In genomic region chr6:85756982-85757381, GRCh38 we compare ENCODE assay signal across 8 cellular contexts.
DNase-seq lines count a peak whose midpoint lies in the region; ATAC-seq and TF ChIP-seq lines count a peak whose summit lies in the region.

No MANE protein-coding gene starts in this region.

- TF ChIP-seq CTCF in 22Rv1 (IDR thresholded peaks at IDR 0.05) (peak; percentile 69), GM12864 (IDR thresholded peaks at IDR 0.05; ENCODE audit: low read depth, low read length, missing control alignments) (peak; percentile 17), RWPE1 (conservative IDR thresholded peaks at IDR 0.05; ENCODE audit: low read depth) (peak; percentile 63), foreskin fibroblast (IDR thresholded peaks at IDR 0.05; ENCODE audit: low read depth, low read length) (peak; percentile 19)

- H3K4me3 ChIP-seq in GM12864 (ENCODE audit: low read depth, low read length) = no peak overlapping the region
- no peak overlapping the region for H3K4me3 ChIP-seq in foreskin fibroblast (ENCODE audit: low read depth in 1 of 2, low read length in 2 of 2)

- H3K27ac ChIP-seq in 22Rv1 (no peak overlapping the region), RWPE1 (no peak overlapping the region)

- no peaks in the 10 kb centered on the region for H3K9me3 Mint-ChIP-seq in stimulated activated naive B cell treated with anti-CD40 and anti-IgM and Interleukin-4, amounts not matched to agents 10 μg/mL and 1 μg/mL and 100 μg/mL, for 72 hours

- peaks cover 4 to 10% of the 10 kb centered on the region in 2 donors for H3K27me3 Mint-ChIP-seq in stimulated activated naive B cell treated with anti-CD40 and anti-IgM and Interleukin-4, amounts not matched to agents 10 μg/mL and 1 μg/mL and 100 μg/mL, for 72 hours

- H3K4me3 Mint-ChIP-seq in stimulated activated naive B cell treated with anti-CD40 and anti-IgM and Interleukin-4, amounts not matched to agents 10 μg/mL and 1 μg/mL and 100 μg/mL, for 72 hours = no peak overlapping the region

- H3K36me3 Mint-ChIP-seq in stimulated activated naive B cell treated with anti-CD40 and anti-IgM and Interleukin-4, amounts not matched to agents 10 μg/mL and 1 μg/mL and 100 μg/mL, for 72 hours = no peaks in the 10 kb centered on the region

- POLR2A ChIA-PET in RWPE1 (lab: Yijun Ruan, JAX; ENCODE audit: low non-redundant PET) = no interaction called here

- DNase-seq in GM12864 (ENCODE audit: low read depth) = no peak
- peak; percentile 28 for DNase-seq in RWPE1 (ENCODE audit: low spot score)
- peak; percentile 6 to 50 for DNase-seq in foreskin fibroblast
- DNase-seq in stimulated activated naive CD8-positive, alpha-beta T cell treated with anti-CD3 and anti-CD28 coated beads, Interleukin-15, Interleukin-2, amounts not matched to agents 100 U/mL and 50 U/mL, for 24 hours = no peak
- no peak for DNase-seq in stimulated activated naive B cell treated with anti-CD40 and anti-IgM and Interleukin-4, amounts not matched to agents 10 μg/mL and 1 μg/mL and 100 μg/mL, for 72 hours
- no peak for DNase-seq in NCI-H2227 treated with DMSO at 0.1 percent for 48 hours (lab: John Stamatoyannopoulos, UW)

- CTCF ChIA-PET in RWPE1 (lab: Yijun Ruan, JAX) = interaction anchor here (0.7 kb wide), 1 partner anchor 10 kb away, joined by 3 read pairs; no protein-coding TSS in a partner anchor

- ATAC-seq in stimulated activated naive CD8-positive, alpha-beta T cell treated with anti-CD3 and anti-CD28 coated beads, Interleukin-15, Interleukin-2, amounts not matched to agents 100 U/mL and 50 U/mL, for 24 hours = no peak
- no peak for ATAC-seq in stimulated activated naive B cell treated with anti-CD40 and anti-IgM and Interleukin-4, amounts not matched to agents 10 μg/mL and 1 μg/mL and 100 μg/mL, for 72 hours (replicated peaks)
- ATAC-seq in HG03520 (IDR thresholded peaks at IDR 0.05; ENCODE audit: unreplicated experiment) = no peak

- H3K27ac Mint-ChIP-seq in stimulated activated naive B cell treated with anti-CD40 and anti-IgM and Interleukin-4, amounts not matched to agents 10 μg/mL and 1 μg/mL and 100 μg/mL, for 72 hours = no peak overlapping the region

- H3K4me1 Mint-ChIP-seq in stimulated activated naive B cell treated with anti-CD40 and anti-IgM and Interleukin-4, amounts not matched to agents 10 μg/mL and 1 μg/mL and 100 μg/mL, for 72 hours = peaks cover 0 to 4% of the 10 kb centered on the region in 2 donors

Comparison
In these comparisons a context has a peak if more than half of its experiments do, and no peak if none do; other contexts are left out.
1. CTCF ChIP-seq: peak in every context shown above with its lines; median percentile 69 in 22Rv1; 63 in RWPE1; 19 in foreskin fibroblast; 17 in GM12864.
2. DNase-seq: peak in RWPE1 (single experiment) and foreskin fibroblast (2 of 2); none in GM12864 (single experiment), stimulated activated naive CD8-positive, alpha-beta T cell treated with anti-CD3 and anti-CD28 coated beads, Interleukin-15, Interleukin-2, amounts not matched to agents 100 U/mL and 50 U/mL, for 24 hours (single experiment), stimulated activated naive B cell treated with anti-CD40 and anti-IgM and Interleukin-4, amounts not matched to agents 10 μg/mL and 1 μg/mL and 100 μg/mL, for 72 hours (single experiment) and NCI-H2227 treated with DMSO at 0.1 percent for 48 hours (single experiment).